Comparison of ENCODE assay signal across 8 cellular contexts in genomic region chr19:3095375-3096191, GRCh38. TPM values are rescaled to one million over a fixed set of nuclear protein-coding genes. Genes with fewer than 3 reads are reported as not detected.
DNase-seq lines count a peak whose midpoint lies in the region; ATAC-seq and TF ChIP-seq lines count a peak whose summit lies in the region.

No MANE protein-coding gene starts in this region.

- POLR2A ChIA-PET in activated CD4-positive, alpha-beta T cell treated with anti-CD3 and anti-CD28 coated beads, Interleukin-2, amount 10 ng/mL, durations not matched to agents 7 days and 5 days (lab: Charles Lee), result no interaction called here

- peak; percentile 15 for DNase-seq in HT-29 (ENCODE audit: low spot score)
- peak; percentile 33 for DNase-seq in activated CD4-positive, alpha-beta T cell treated with anti-CD3 and anti-CD28 coated beads, Interleukin-2, amount 10 ng/mL, durations not matched to agents 7 days and 5 days
- no peak for DNase-seq in neural crest cell (ENCODE audit: low read depth, low spot score)
- peak in 1 of 2 donors; percentile 77 for DNase-seq in aorta
- no peak for DNase-seq in cerebellar nuclear complex (lab: John Stamatoyannopoulos, UW)
- no peak for DNase-seq in NCI-H1930 (lab: John Stamatoyannopoulos, UW)

- H3K4me1 ChIP-seq in ectodermal cell (ENCODE audit: control insufficient read depth, insufficient read depth, low read length) (peaks cover 25% of the 10 kb centered on the region), aorta (ENCODE audit: control insufficient read depth in 1 of 2, insufficient read depth in 2 of 2, low read length in 2 of 2) (no peaks in the 10 kb centered on the region)

- H3K27me3 Mint-ChIP-seq in activated CD4-positive, alpha-beta T cell treated with anti-CD3 and anti-CD28 coated beads, Interleukin-2, amount 10 ng/mL, durations not matched to agents 7 days and 5 days, result peaks cover 40% of the 10 kb centered on the region
- H3K27me3 Mint-ChIP-seq in neural crest cell (ENCODE audit: low read depth), result no peaks in the 10 kb centered on the region

- no peaks in the 10 kb centered on the region for H3K9me3 Mint-ChIP-seq in activated CD4-positive, alpha-beta T cell treated with anti-CD3 and anti-CD28 coated beads, Interleukin-2, amount 10 ng/mL, durations not matched to agents 7 days and 5 days
- H3K9me3 Mint-ChIP-seq in neural crest cell, result no peaks in the 10 kb centered on the region

- intact Hi-C loops in aorta (cut with DNase I), result no loop called here

- CTCF ChIA-PET in activated CD4-positive, alpha-beta T cell treated with anti-CD3 and anti-CD28 coated beads, Interleukin-2, amount 10 ng/mL, durations not matched to agents 7 days and 5 days (lab: Charles Lee), result interaction anchor here (1.5 to 1.9 kb wide), 2 partner anchors 9 to 20 kb away, joined by 4 to 11 read pairs; no protein-coding TSS in a partner anchor

- H3K27me3 ChIP-seq in ectodermal cell (ENCODE audit: control insufficient read depth, insufficient read depth, low read length, poor library complexity, severe bottlenecking), result no peaks in the 10 kb centered on the region
- no peaks in the 10 kb centered on the region for H3K27me3 ChIP-seq in aorta (ENCODE audit: control insufficient read depth in 1 of 2, insufficient read depth in 2 of 2, low read length in 1 of 2)

- 4% methylated on average over 32 of the region's 32 CpGs for WGBS in ectodermal cell, 2 experiments
- WGBS in aorta, 2 donors, result 4 to 5% methylated on average over 32 of the region's 32 CpGs

- H3K4me3 Mint-ChIP-seq in activated CD4-positive, alpha-beta T cell treated with anti-CD3 and anti-CD28 coated beads, Interleukin-2, amount 10 ng/mL, durations not matched to agents 7 days and 5 days, result peak overlapping the region; percentile 52
- H3K4me3 Mint-ChIP-seq in neural crest cell, result peak overlapping the region; percentile 85

- H3K36me3 Mint-ChIP-seq in activated CD4-positive, alpha-beta T cell treated with anti-CD3 and anti-CD28 coated beads, Interleukin-2, amount 10 ng/mL, durations not matched to agents 7 days and 5 days (ENCODE audit: low read depth), result no peaks in the 10 kb centered on the region
- no peaks in the 10 kb centered on the region for H3K36me3 Mint-ChIP-seq in neural crest cell (ENCODE audit: low read depth)

- no peak overlapping the region for H3K27ac Mint-ChIP-seq in activated CD4-positive, alpha-beta T cell treated with anti-CD3 and anti-CD28 coated beads, Interleukin-2, amount 10 ng/mL, durations not matched to agents 7 days and 5 days
- no peak overlapping the region for H3K27ac Mint-ChIP-seq in neural crest cell (ENCODE audit: unreplicated experiment)

- H3K4me3 ChIP-seq in ectodermal cell (ENCODE audit: insufficient read depth, low read depth, low read length), result peak overlapping the region; percentile 78
- H3K4me3 ChIP-seq in aorta (ENCODE audit: low read length in 2 of 2), result peak overlapping the region; percentile 20 to 95

- peaks cover 20% of the 10 kb centered on the region for H3K4me1 Mint-ChIP-seq in activated CD4-positive, alpha-beta T cell treated with anti-CD3 and anti-CD28 coated beads, Interleukin-2, amount 10 ng/mL, durations not matched to agents 7 days and 5 days
- peaks cover 16% of the 10 kb centered on the region for H3K4me1 Mint-ChIP-seq in neural crest cell

- no peak overlapping the region for H3K27ac ChIP-seq in ectodermal cell (ENCODE audit: insufficient read depth, low read depth, low read length, poor library complexity, severe bottlenecking)
- H3K27ac ChIP-seq in aorta (ENCODE audit: low read depth in 1 of 2, low read length in 2 of 2), result no peak overlapping the region

- no peak for TF ChIP-seq CTCF in neural crest cell (conservative IDR thresholded peaks at IDR 0.05)

- H3K36me3 ChIP-seq in ectodermal cell (ENCODE audit: control insufficient read depth, insufficient read depth, low read length) (no peaks in the 10 kb centered on the region), aorta (ENCODE audit: control insufficient read depth in 1 of 2, insufficient read depth in 2 of 2, low read length in 1 of 2) (no peaks in the 10 kb centered on the region)

- ATAC-seq in aorta (ENCODE audit: low FRiP score) (no peak), HG02885 (IDR thresholded peaks at IDR 0.05; ENCODE audit: poor library complexity, unreplicated experiment) (no peak)

- H3K9me3 ChIP-seq in ectodermal cell (ENCODE audit: control insufficient read depth, low read length), result no peaks in the 10 kb centered on the region
- H3K9me3 ChIP-seq in aorta (ENCODE audit: control insufficient read depth, low read length), result no peaks in the 10 kb centered on the region

RNA-seq across cellular contexts. Expression of gene GNA11, which starts 1.4 kb away (rescaled TPM):
- total RNA-seq in HT-29 (2014; rRNA removed; shearing (Covaris generic)), result 54.1 and 68.2 TPM in 2 replicates
- under 1 TPM; 0.79 to 0.87 TPM for total RNA-seq in activated CD4-positive, alpha-beta T cell treated with anti-CD3 and anti-CD28 coated beads, Interleukin-2, amount 10 ng/mL, durations not matched to agents 7 days and 5 days
- polyA plus RNA-seq in ectodermal cell (2013, experiment 1 of 4), result 28.0 TPM
- 25.6 TPM for polyA plus RNA-seq in ectodermal cell (2013, experiment 2 of 4)
- 14.5 TPM for polyA plus RNA-seq in ectodermal cell (2013, experiment 3 of 4)
- polyA plus RNA-seq in ectodermal cell (2013, experiment 4 of 4), result 15.4 TPM
- total RNA-seq in neural crest cell, result 40.6 and 42.5 TPM in 2 replicates
- 10 to 100 TPM; 57.1 to 65.6 TPM for total RNA-seq in aorta
- 10 to 100 TPM; 43.2 to 44.2 TPM for polyA plus RNA-seq in aorta

RNA-seq across cellular contexts. Expression of gene TLE5, which starts 33.3 kb away (rescaled TPM):
- total RNA-seq in HT-29 (2014; rRNA removed; shearing (Covaris generic)), result 356 and 359 TPM in 2 replicates
- total RNA-seq in activated CD4-positive, alpha-beta T cell treated with anti-CD3 and anti-CD28 coated beads, Interleukin-2, amount 10 ng/mL, durations not matched to agents 7 days and 5 days, result 100 to 1,000 TPM; 837 to 960 TPM
- polyA plus RNA-seq in ectodermal cell (2013, experiment 1 of 4), result 73.9 TPM
- polyA plus RNA-seq in ectodermal cell (2013, experiment 2 of 4), result 82.0 TPM
- 95.9 TPM for polyA plus RNA-seq in ectodermal cell (2013, experiment 3 of 4)
- 112 TPM for polyA plus RNA-seq in ectodermal cell (2013, experiment 4 of 4)
- 244 and 247 TPM in 2 replicates for total RNA-seq in neural crest cell
- total RNA-seq in aorta, result 100 to 1,000 TPM; 305 to 374 TPM
- 100 to 1,000 TPM; 598 to 642 TPM for polyA plus RNA-seq in aorta

RNA-seq across cellular contexts. Expression of gene GNA15, which starts 40.2 kb away (rescaled TPM):
- total RNA-seq in HT-29 (2014; rRNA removed; shearing (Covaris generic)), result 15.9 and 20.0 TPM in 2 replicates
- total RNA-seq in activated CD4-positive, alpha-beta T cell treated with anti-CD3 and anti-CD28 coated beads, Interleukin-2, amount 10 ng/mL, durations not matched to agents 7 days and 5 days, result 10 to 100 TPM; 22.8 to 23.6 TPM
- not detected for polyA plus RNA-seq in ectodermal cell (2013, experiment 1 of 4)
- 0.09 TPM for polyA plus RNA-seq in ectodermal cell (2013, experiment 2 of 4)
- 0.11 TPM for polyA plus RNA-seq in ectodermal cell (2013, experiment 3 of 4)
- not detected for polyA plus RNA-seq in ectodermal cell (2013, experiment 4 of 4)
- total RNA-seq in neural crest cell, result not detected in 2 replicates
- 10 to 100 TPM in 1 of 2 donors, 1 to 10 TPM in 1; 8.7 to 12.5 TPM for total RNA-seq in aorta
- polyA plus RNA-seq in aorta, result 1 to 10 TPM; 1.8 to 5.3 TPM

Comparison
In these comparisons a context has a peak if more than half of its experiments do, and no peak if none do; other contexts are left out.
1. DNase-seq: peak in HT-29 (single experiment) and activated CD4-positive, alpha-beta T cell treated with anti-CD3 and anti-CD28 coated beads, Interleukin-2, amount 10 ng/mL, durations not matched to agents 7 days and 5 days (single experiment); none in neural crest cell (single experiment), cerebellar nuclear complex (0 of 2) and NCI-H1930 (0 of 2).
2. RNA of gene GNA11, which starts 1.4 kb away (total RNA-seq): 54.1 to 68.2 TPM in HT-29, 57.1 to 65.6 TPM in aorta and 40.6 to 42.5 TPM in neural crest cell; 0.79 to 0.87 TPM in activated CD4-positive, alpha-beta T cell treated with anti-CD3 and anti-CD28 coated beads, Interleukin-2, amount 10 ng/mL, durations not matched to agents 7 days and 5 days; every median in the first group is over 10 times any median in the second.